ENCODE assay signal across 6 cellular contexts in the genomic region with DNA sequence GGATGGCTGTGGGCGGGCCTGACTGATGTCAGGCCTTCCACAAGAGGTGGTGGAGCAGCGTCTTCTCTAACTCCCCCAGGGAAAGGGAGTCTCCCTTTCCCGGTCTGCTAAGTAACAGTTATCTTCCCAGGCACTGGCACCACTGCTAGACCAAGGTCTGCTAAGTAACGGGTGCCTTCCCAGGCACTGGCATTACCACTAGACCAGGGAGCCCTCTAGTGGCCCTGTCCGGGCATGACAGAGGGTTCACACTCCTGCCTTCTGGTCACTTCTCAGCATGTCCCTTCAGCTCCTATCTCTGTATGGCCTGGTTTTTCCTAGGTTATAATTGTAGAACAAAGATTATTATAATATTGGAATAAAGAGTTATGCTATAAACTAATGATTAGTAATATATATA.
DNase-seq lines count a peak whose midpoint lies in the region; ATAC-seq lines count a peak whose summit lies in the region.

No MANE protein-coding gene starts in this region.

- intact Hi-C loops in head of caudate nucleus (cut with DNase I) = loop anchor here (5.0 kb wide), 1 partner anchor 49 kb away; no protein-coding TSS in a partner anchor

- DNase-seq in DMS 273 treated with DMSO at 0.1 percent for 48 hours (lab: John Stamatoyannopoulos, UW) = peak; percentile 56
- DNase-seq in NOMO-1 treated with DMSO at 0.1 percent for 48 hours (lab: John Stamatoyannopoulos, UW; ENCODE audit: unreplicated experiment) = peak; percentile 56
- peak; percentile 63 for DNase-seq in activated T-helper 1 cell treated with Interleukin-2 at 50 U/mL for 16 hours (ENCODE audit: low read depth)
- DNase-seq in head of caudate nucleus = peak; percentile 60 to 97 (median 92)
- DNase-seq in stimulated activated CD4-positive, alpha-beta T cell treated with anti-CD3 and anti-CD28 coated beads, Interleukin-1b, Interleukin-23, amount 100 ng/mL, for 48 hours = peak; percentile 86

- ATAC-seq in HG02938 (IDR thresholded peaks at IDR 0.05; ENCODE audit: unreplicated experiment) = peak; percentile 11

Comparison
In these comparisons a context has a peak if more than half of its experiments do, and no peak if none do; other contexts are left out.
1. Peak in every context shown above with its lines: DNase-seq and ATAC-seq.